ENCODE assay signal across 26 cellular contexts in genomic region chr18:65056575-65056974, GRCh38.
"Had no signal": no experiment of that assay in that cellular context is flagged by ENCODE, and none has a peak within 500 bp of the region (broad histone marks: within the 10 kb centered on the region; RNA-seq: fewer than 3 reads in every experiment).

No MANE protein-coding gene starts in this region.

- H3K9me3 ChIP-seq: lower lobe of right lung, pancreas, right atrium auricular region, testis, thyroid gland, transverse colon, upper lobe of left lung, vagina had no signal

- H3K4me1 ChIP-seq: lower lobe of right lung, pancreas, right atrium auricular region, spleen, testis, thyroid gland, transverse colon, upper lobe of left lung, vagina had no signal

- H3K27ac ChIP-seq: lower lobe of right lung, pancreas, skin epidermis, spleen, testis, thyroid gland, transverse colon, upper lobe of left lung, vagina had no signal

- H3K27me3 ChIP-seq: pancreas, right atrium auricular region, spleen, testis, thyroid gland, transverse colon, upper lobe of left lung, vagina had no signal

- DNase-seq: hippocampal formation; kidney glomerular epithelial cell; left cardiac atrium; lower lobe of right lung; mammary epithelial cell; mesenchymal stem cell; naive thymus-derived CD8-positive, alpha-beta T cell; nucleus accumbens; pancreas; spleen; stimulated activated CD4-positive, alpha-beta T cell treated with anti-CD3 and anti-CD28 coated beads, Interleukin-1b, Interleukin-23, amount 100 ng/mL, for 48 hours; stimulated activated CD4-positive, alpha-beta T cell treated with anti-CD3 and anti-CD28 coated beads, Interleukin-2, amount 100 ng/mL, for 48 hours; stimulated activated CD4-positive, alpha-beta T cell treated with anti-CD3 and anti-CD28 coated beads, Interleukin-4, amount 100 ng/mL, for 4 hours; stimulated activated CD8-positive, alpha-beta memory T cell treated with anti-CD3 and anti-CD28 coated beads, Interleukin-4, amount 100 ng/mL, for 48 hours; stimulated activated naive CD4-positive, alpha-beta T cell treated with Interleukin-2 at 50 U/mL for 16 hours; stimulated activated naive CD8-positive, alpha-beta T cell treated with anti-CD3 and anti-CD28 coated beads, Interleukin-15, amount 100 ng/mL, for 72 hours; testis; thyroid gland; transverse colon; upper lobe of left lung had no signal

- ATAC-seq: left lobe of liver; lower lobe of right lung; naive thymus-derived CD8-positive, alpha-beta T cell; pancreas; sciatic nerve; stimulated activated memory B cell treated with anti-CD40 and anti-IgM and Interleukin-4, amounts not matched to agents 10 μg/mL and 1 μg/mL and 100 μg/mL, for 72 hours; stimulated activated naive CD8-positive, alpha-beta T cell treated with anti-CD3 and anti-CD28 coated beads, Interleukin-15, amount 100 ng/mL, for 72 hours had no signal

- H3K4me3 ChIP-seq: lower lobe of right lung, pancreas, right atrium auricular region, skin epidermis, spleen, testis, thyroid gland, transverse colon, upper lobe of left lung, vagina had no signal
